In genomic region chr9:123269316-123269715, GRCh38 we compare ENCODE assay signal across 8 cellular contexts. TPM values are rescaled to one million over a fixed set of nuclear protein-coding genes. Genes with fewer than 3 reads are reported as not detected.
DNase-seq lines count a peak whose midpoint lies in the region; ATAC-seq and TF ChIP-seq lines count a peak whose summit lies in the region.

No MANE protein-coding gene starts in this region.

- peak overlapping the region; percentile 62 for H3K27ac ChIP-seq in CD4-positive, alpha-beta T cell (ENCODE audit: low read depth, low read length)
- no peak overlapping the region for H3K27ac ChIP-seq in Karpas-422 (ENCODE audit: low read length)

- no peaks in the 10 kb centered on the region for H3K9me3 Mint-ChIP-seq in CD4-positive, alpha-beta T cell
- H3K9me3 Mint-ChIP-seq in central memory CD8-positive, alpha-beta T cell = no peaks in the 10 kb centered on the region
- no peaks in the 10 kb centered on the region for H3K9me3 Mint-ChIP-seq in neural crest cell

- no peak for ATAC-seq in CD4-positive, alpha-beta T cell (ENCODE audit: poor library complexity)
- ATAC-seq in central memory CD8-positive, alpha-beta T cell (replicated peaks; ENCODE audit: extremely low read depth, poor library complexity, severe bottlenecking) = no peak

- H4K20me1 ChIP-seq in Karpas-422 (ENCODE audit: insufficient read depth, low read depth, low read length) = no peaks in the 10 kb centered on the region

- no peak for TF ChIP-seq CTCF in CD4-positive, alpha-beta T cell (IDR thresholded peaks at IDR 0.05)
- TF ChIP-seq CTCF in neural crest cell (conservative IDR thresholded peaks at IDR 0.05) = no peak

- POLR2A ChIA-PET in CD4-positive, alpha-beta T cell (lab: Charles Lee) = interaction anchor here (0.6 to 1.8 kb wide), 7 partner anchors 23 to 80 kb away, joined by 3 to 12 read pairs (median 5); no protein-coding TSS in a partner anchor

- H3K4me3 Mint-ChIP-seq in CD4-positive, alpha-beta T cell = peak overlapping the region; percentile 89
- peak overlapping the region; percentile 67 for H3K4me3 Mint-ChIP-seq in central memory CD8-positive, alpha-beta T cell
- peak overlapping the region; percentile 85 for H3K4me3 Mint-ChIP-seq in neural crest cell

- peak overlapping the region; percentile 94 for H2AFZ ChIP-seq in Karpas-422 (ENCODE audit: low read length)

- H3K4me2 ChIP-seq in Karpas-422 (ENCODE audit: low read depth, low read length, poor library complexity, severe bottlenecking) = peak overlapping the region; percentile 87

- no peaks in the 10 kb centered on the region for H3K36me3 ChIP-seq in Karpas-422 (ENCODE audit: insufficient read depth, low read length)

- peak overlapping the region; percentile 76 for H3K9ac ChIP-seq in Karpas-422 (ENCODE audit: low read length)

- peaks cover 38% of the 10 kb centered on the region for H3K79me2 ChIP-seq in Karpas-422 (ENCODE audit: low read length)

- H3K27ac Mint-ChIP-seq in CD4-positive, alpha-beta T cell = peak overlapping the region; percentile 73
- no peak overlapping the region for H3K27ac Mint-ChIP-seq in central memory CD8-positive, alpha-beta T cell (ENCODE audit: low read depth)
- H3K27ac Mint-ChIP-seq in neural crest cell (ENCODE audit: unreplicated experiment) = no peak overlapping the region

- DNase-seq in CD4-positive, alpha-beta T cell = no peak
- DNase-seq in Karpas-422 = no peak
- no peak for DNase-seq in central memory CD8-positive, alpha-beta T cell (ENCODE audit: low spot score in 2 of 2)
- DNase-seq in neural crest cell (ENCODE audit: low read depth, low spot score) = no peak
- DNase-seq in NCI-H1694 (lab: John Stamatoyannopoulos, UW) = no peak
- no peak for DNase-seq in NK-92 (lab: John Stamatoyannopoulos, UW; ENCODE audit: unreplicated experiment)
- no peak for DNase-seq in kidney glomerular epithelial cell (lab: John Stamatoyannopoulos, UW)
- no peak for DNase-seq in SW 1271 (lab: John Stamatoyannopoulos, UW)

- peak overlapping the region; percentile 78 for H3K4me3 ChIP-seq in Karpas-422 (ENCODE audit: low read length)

- H3K36me3 Mint-ChIP-seq in CD4-positive, alpha-beta T cell (ENCODE audit: low read depth) = no peaks in the 10 kb centered on the region
- peaks cover 3% of the 10 kb centered on the region for H3K36me3 Mint-ChIP-seq in central memory CD8-positive, alpha-beta T cell (ENCODE audit: insufficient read depth)
- H3K36me3 Mint-ChIP-seq in neural crest cell (ENCODE audit: low read depth) = no peaks in the 10 kb centered on the region

- CTCF ChIA-PET in CD4-positive, alpha-beta T cell (lab: Charles Lee) = interaction anchor here (0.9 to 1.4 kb wide), 3 partner anchors 16 to 80 kb away, joined by 3 to 5 read pairs (median 3); no protein-coding TSS in a partner anchor

- H3K4me1 ChIP-seq in Karpas-422 (ENCODE audit: low read length) = peaks cover 38% of the 10 kb centered on the region

- no peaks in the 10 kb centered on the region for H3K27me3 ChIP-seq in CD4-positive, alpha-beta T cell (ENCODE audit: control insufficient read depth, insufficient read depth, low read length)
- no peaks in the 10 kb centered on the region for H3K27me3 ChIP-seq in Karpas-422 (ENCODE audit: low read length)

- H3K9me2 ChIP-seq in Karpas-422 (replicated peaks; ENCODE audit: insufficient read depth, low read length) = no peaks in the 10 kb centered on the region

- intact Hi-C loops in CD4-positive, alpha-beta T cell (cut with DNase I, micrococcal nuclease) = loop anchor here (5.0 to 10.0 kb wide), 7 partner anchors 53 to 1177 kb away; partner anchors contain the start of genes DENND1A (in 1 of the 2), PDCL (in 1 of the 2), PSMB7 (in 1 of the 2) and TTLL11 (in 1 of the 2)

- peaks cover 32% of the 10 kb centered on the region for H3K4me1 Mint-ChIP-seq in CD4-positive, alpha-beta T cell (ENCODE audit: low read depth)
- peaks cover 15% of the 10 kb centered on the region for H3K4me1 Mint-ChIP-seq in central memory CD8-positive, alpha-beta T cell
- H3K4me1 Mint-ChIP-seq in neural crest cell = peaks cover 28% of the 10 kb centered on the region

- H3K9me3 ChIP-seq in CD4-positive, alpha-beta T cell (ENCODE audit: control insufficient read depth, low read length) = no peaks in the 10 kb centered on the region
- no peaks in the 10 kb centered on the region for H3K9me3 ChIP-seq in Karpas-422 (ENCODE audit: low read length)

- H3K27me3 Mint-ChIP-seq in CD4-positive, alpha-beta T cell = no peaks in the 10 kb centered on the region
- H3K27me3 Mint-ChIP-seq in central memory CD8-positive, alpha-beta T cell = no peaks in the 10 kb centered on the region
- peaks cover 8% of the 10 kb centered on the region for H3K27me3 Mint-ChIP-seq in neural crest cell (ENCODE audit: low read depth)

RNA-seq across cellular contexts. Expression of gene STRBP, which starts 0.9 kb away (rescaled TPM):
- 10 to 100 TPM; 10.9 to 12.0 TPM for total RNA-seq in CD4-positive, alpha-beta T cell
- 129 and 137 TPM in 2 replicates for total RNA-seq in Karpas-422 (2014; rRNA removed; shearing (Covaris generic); ENCODE audit: low replicate concordance)
- 58.9 and 66.5 TPM in 2 replicates for total RNA-seq in neural crest cell
